Comparison of ENCODE assay signal across 24 cellular contexts in genomic region chr6:139253656-139254055, GRCh38. TPM values are rescaled to one million over a fixed set of nuclear protein-coding genes. Genes with fewer than 3 reads are reported as not detected.
"Had no signal": no experiment of that assay in that cellular context is flagged by ENCODE, and none has a peak within 500 bp of the region (broad histone marks: within the 10 kb centered on the region; RNA-seq: fewer than 3 reads in every experiment).

No MANE protein-coding gene starts in this region.

- H3K4me3 ChIP-seq: breast epithelium, esophagus muscularis mucosa, lung, skin epidermis, suprapubic skin, upper lobe of left lung had no signal

- H3K36me3 ChIP-seq: breast epithelium, suprapubic skin, upper lobe of left lung had no signal

- H3K27me3 Mint-ChIP-seq: activated naive CD4-positive, alpha-beta T cell treated with anti-CD3 and anti-CD28 coated beads, Interleukin-2, amount 50 U/mL, for 24 hours; dendritic cell treated with granulocyte-macrophage colony-stimulating factor and Interleukin-4, amounts not matched to agents 40 ng/mL and 50 ng/mL, for 4 days; natural killer cell treated with Interleukin-12 subunit alpha and Interleukin-12 subunit beta and Interleukin-15 and Interleukin-18, amount 100 ng/mL, for 72 hours; stimulated activated naive CD8-positive, alpha-beta T cell treated with anti-CD3 and anti-CD28 coated beads, Interleukin-15, amount 100 ng/mL, for 72 hours had no signal

- ATAC-seq: foreskin keratinocyte; natural killer cell treated with Interleukin-12 subunit alpha and Interleukin-12 subunit beta and Interleukin-15 and Interleukin-18, amount 100 ng/mL, for 72 hours; stimulated activated naive CD8-positive, alpha-beta T cell treated with anti-CD3 and anti-CD28 coated beads, Interleukin-15, amount 100 ng/mL, for 72 hours; WTC11 had no signal

- H3K4me1 Mint-ChIP-seq: WTC11 had no signal

- H3K27me3 ChIP-seq: breast epithelium, esophagus muscularis mucosa, foreskin keratinocyte, suprapubic skin, upper lobe of left lung had no signal

- H3K27ac ChIP-seq: breast epithelium, esophagus muscularis mucosa, foreskin keratinocyte, skin epidermis, suprapubic skin, upper lobe of left lung had no signal

- H3K9me3 Mint-ChIP-seq: activated T-cell treated with anti-CD3 and anti-CD28 coated beads, Interleukin-2, amount 50 U/mL, for 72 hours; dendritic cell treated with granulocyte-macrophage colony-stimulating factor and Interleukin-4, amounts not matched to agents 40 ng/mL and 50 ng/mL, for 4 days; stimulated activated naive CD8-positive, alpha-beta T cell treated with anti-CD3 and anti-CD28 coated beads, Interleukin-15, amount 100 ng/mL, for 72 hours; WTC11 had no signal

- H3K9me3 ChIP-seq: breast epithelium, esophagus muscularis mucosa, suprapubic skin, upper lobe of left lung had no signal

- H3K36me3 Mint-ChIP-seq: natural killer cell treated with Interleukin-12 subunit alpha and Interleukin-12 subunit beta and Interleukin-15 and Interleukin-18, amount 100 ng/mL, for 72 hours; WTC11 had no signal

- H3K27ac Mint-ChIP-seq: activated naive CD4-positive, alpha-beta T cell treated with anti-CD3 and anti-CD28 coated beads, Interleukin-2, amount 50 U/mL, for 24 hours; dendritic cell treated with granulocyte-macrophage colony-stimulating factor and Interleukin-4, amounts not matched to agents 40 ng/mL and 50 ng/mL, for 4 days; natural killer cell treated with Interleukin-12 subunit alpha and Interleukin-12 subunit beta and Interleukin-15 and Interleukin-18, amount 100 ng/mL, for 72 hours; stimulated activated naive CD8-positive, alpha-beta T cell treated with anti-CD3 and anti-CD28 coated beads, Interleukin-15, amount 100 ng/mL, for 72 hours; WTC11 had no signal

- H3K4me3 Mint-ChIP-seq: activated naive CD4-positive, alpha-beta T cell treated with anti-CD3 and anti-CD28 coated beads, Interleukin-2, amount 50 U/mL, for 24 hours; activated T-cell treated with anti-CD3 and anti-CD28 coated beads, Interleukin-2, amount 50 U/mL, for 72 hours; dendritic cell treated with granulocyte-macrophage colony-stimulating factor and Interleukin-4, amounts not matched to agents 40 ng/mL and 50 ng/mL, for 4 days; natural killer cell treated with Interleukin-12 subunit alpha and Interleukin-12 subunit beta and Interleukin-15 and Interleukin-18, amount 100 ng/mL, for 72 hours; stimulated activated naive CD8-positive, alpha-beta T cell treated with anti-CD3 and anti-CD28 coated beads, Interleukin-15, amount 100 ng/mL, for 72 hours; WTC11 had no signal

- DNase-seq: activated CD4-positive, alpha-beta T cell treated with anti-CD3 and anti-CD28 coated beads for 4 hours; activated CD8-positive, alpha-beta memory T cell treated with anti-CD3 and anti-CD28 coated beads, Interleukin-2, amount 50 U/mL, for 4 hours; activated gamma-delta T cell; activated T-cell treated with anti-CD3 and anti-CD28 coated beads, Interleukin-2, amount 50 U/mL, for 72 hours; effector memory CD4-positive, alpha-beta T cell; foreskin keratinocyte; hypothalamus; islet precursor cell; posterior cingulate gyrus; retina; stimulated activated CD4-positive, alpha-beta T cell treated with anti-CD3 and anti-CD28 coated beads, Interleukin-15, amount 100 ng/mL, for 24 hours; stimulated activated CD4-positive, alpha-beta T cell treated with anti-CD3 and anti-CD28 coated beads, Interleukin-2, amount 100 ng/mL, for 48 hours; stimulated activated naive CD8-positive, alpha-beta T cell treated with anti-CD3 and anti-CD28 coated beads, Interleukin-15, amount 100 ng/mL, for 72 hours; T-helper 2 cell; upper lobe of left lung had no signal

- H3K4me1 ChIP-seq: breast epithelium, foreskin keratinocyte had no signal

RNA-seq across cellular contexts. Expression of gene TXLNB, which starts 38.1 kb away (rescaled TPM):
- total RNA-seq: foreskin keratinocyte had no signal
- polyA plus RNA-seq: foreskin keratinocyte had no signal
